In the genomic region with DNA sequence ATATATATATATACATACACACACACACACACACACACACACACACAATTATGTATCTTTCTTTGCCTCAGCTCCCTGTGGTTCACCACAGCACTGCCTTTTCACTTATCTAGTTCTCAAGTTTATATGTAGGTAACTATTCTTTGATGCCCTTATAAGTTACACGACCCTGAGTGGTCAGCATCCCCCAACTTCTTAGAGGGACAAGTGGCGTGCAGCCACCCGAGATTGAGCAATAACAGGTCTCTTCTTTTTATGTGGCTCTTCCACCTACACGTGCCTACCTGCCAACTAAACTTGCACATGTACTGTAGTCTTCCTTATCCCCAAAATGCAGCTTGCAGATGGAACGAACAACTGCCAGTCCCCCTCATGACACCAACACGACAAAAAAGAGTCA, we compare ENCODE assay signal across 29 cellular contexts.
"Had no signal": no experiment of that assay in that cellular context is flagged by ENCODE, and none has a peak within 500 bp of the region (broad histone marks: within the 10 kb centered on the region; RNA-seq: fewer than 3 reads in every experiment).

No MANE protein-coding gene starts in this region.

- H3K36me3 ChIP-seq: adrenal gland, breast epithelium, MG63, SJCRH30 had no signal

- H3K4me3 ChIP-seq: adrenal gland, body of pancreas, breast epithelium, MG63, SJCRH30, SK-N-MC had no signal

- H3K9me3 ChIP-seq: adrenal gland, body of pancreas, breast epithelium, MG63 had no signal

- ATAC-seq: activated CD4-positive, alpha-beta T cell treated with anti-CD3 and anti-CD28 coated beads for 36 hours; activated CD4-positive, CD25-positive, alpha-beta regulatory T cell treated with anti-CD3 and anti-CD28 coated beads, Interleukin-2, amount 50 U/mL, for 24 hours; activated CD8-positive, alpha-beta T cell treated with anti-CD3 and anti-CD28 coated beads, Interleukin-2, amount 10 ng/mL, durations not matched to agents 7 days and 5 days; activated naive CD4-positive, alpha-beta T cell treated with anti-CD3 and anti-CD28 coated beads, Interleukin-2, amount 50 U/mL, for 72 hours; body of pancreas; Panc1; WTC11 had no signal

- H3K27ac ChIP-seq: adrenal gland, body of pancreas, breast epithelium, SJCRH30, SK-N-MC had no signal

- H3K4me1 ChIP-seq: body of pancreas, breast epithelium had no signal

- DNase-seq: activated CD4-positive, alpha-beta T cell treated with anti-CD3 and anti-CD28 coated beads for 36 hours; activated CD4-positive, alpha-beta T cell treated with anti-CD3 and anti-CD28 coated beads, Interleukin-2, amount 10 ng/mL, durations not matched to agents 7 days and 5 days; activated CD4-positive, alpha-beta T cell treated with anti-CD3 and anti-CD28 coated beads, Interleukin-2, amount 50 U/mL, for 48 hours; activated CD8-positive, alpha-beta T cell treated with anti-CD3 and anti-CD28 coated beads, Interleukin-2, amount 10 ng/mL, durations not matched to agents 7 days and 5 days; activated gamma-delta T cell treated with Interleukin-2 at 50 U/mL for 16 hours; activated naive CD4-positive, alpha-beta T cell treated with anti-CD3 and anti-CD28 coated beads for 36 hours; activated T-cell treated with anti-CD3 and anti-CD28 coated beads, Interleukin-2, amount 50 U/mL, for 24 hours; adrenal gland; body of pancreas; MG63; NCI-H1048; NCI-H1105 treated with DMSO at 0.1 percent for 48 hours; NCI-H1436; NCI-H1694; NCI-H1930; NCI-H2081 treated with DMSO at 0.1 percent for 48 hours; NCI-H345; NCI-H524 treated with DMSO at 0.1 percent for 48 hours; SHP77; SJCRH30; T1000 had no signal

- H3K27me3 ChIP-seq: adrenal gland, body of pancreas, breast epithelium, MG63, SJCRH30 had no signal

- FAIRE-seq: astrocyte, TTC549 had no signal
